1 cellular context compared by ENCODE assay signal in the genomic region with DNA sequence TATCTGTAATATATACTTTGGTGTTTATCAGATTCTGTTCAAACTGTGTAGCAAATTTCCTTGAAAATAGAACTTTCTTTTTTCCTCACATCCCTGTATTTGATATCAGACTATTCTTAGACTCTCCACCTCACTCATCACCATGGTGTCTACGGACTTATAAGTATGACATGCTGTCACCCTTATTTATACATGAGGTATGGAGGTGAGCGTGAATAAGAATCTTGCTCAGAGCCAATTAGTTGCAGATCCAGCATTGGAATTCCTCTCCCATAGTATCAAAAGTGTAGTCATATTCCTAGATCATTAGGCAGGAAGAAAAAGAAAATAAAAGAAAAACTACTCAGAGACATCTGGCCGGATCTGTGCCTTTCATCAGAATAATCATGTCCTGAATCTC.
TF ChIP-seq lines count a peak whose summit lies in the region.

No MANE protein-coding gene starts in this region.

TF ChIP-seq in SK-N-SH treated with all-trans-retinoic acid at 6 μM for 48 hours, 23 proteins besides CTCF, POLR2A, EP300 and RAD21 (continued from another document):
- TF ChIP-seq, protein P1, sequence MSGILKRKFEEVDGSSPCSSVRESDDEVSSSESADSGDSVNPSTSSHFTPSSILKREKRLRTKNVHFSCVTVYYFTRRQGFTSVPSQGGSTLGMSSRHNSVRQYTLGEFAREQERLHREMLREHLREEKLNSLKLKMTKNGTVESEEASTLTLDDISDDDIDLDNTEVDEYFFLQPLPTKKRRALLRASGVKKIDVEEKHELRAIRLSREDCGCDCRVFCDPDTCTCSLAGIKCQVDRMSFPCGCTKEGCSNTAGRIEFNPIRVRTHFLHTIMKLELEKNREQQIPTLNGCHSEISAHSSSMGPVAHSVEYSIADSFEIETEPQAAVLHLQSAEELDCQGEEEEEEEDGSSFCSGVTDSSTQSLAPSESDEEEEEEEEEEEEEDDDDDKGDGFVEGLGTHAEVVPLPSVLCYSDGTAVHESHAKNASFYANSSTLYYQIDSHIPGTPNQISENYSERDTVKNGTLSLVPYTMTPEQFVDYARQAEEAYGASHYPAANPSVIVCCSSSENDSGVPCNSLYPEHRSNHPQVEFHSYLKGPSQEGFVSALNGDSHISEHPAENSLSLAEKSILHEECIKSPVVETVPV (CRISPR knock-in tag; IDR thresholded peaks at IDR 0.05) = no peak
